In genomic region chr1:222892137-222892763, GRCh38 we compare ENCODE assay signal across 1 cellular context.
TF ChIP-seq lines count a peak whose summit lies in the region.

No MANE protein-coding gene starts in this region.

TF ChIP-seq in HepG2, 621 proteins besides CTCF, POLR2A, EP300 and RAD21 (continued from another document):
- TF ChIP-seq AHDC1 (CRISPR knock-in tag; IDR thresholded peaks at IDR 0.05; ENCODE audit: borderline replicate concordance) (no peak), HNF4A (CRISPR knock-in tag; IDR thresholded peaks at IDR 0.05) (peak; percentile 29; the same call in 1 of the 2 replicates), POGZ (CRISPR knock-in tag; IDR thresholded peaks at IDR 0.05) (0 out of 2 replicates have a peak, but pooled peaks have one; percentile 21), ZBTB10 (CRISPR knock-in tag; IDR thresholded peaks at IDR 0.05; ENCODE audit: borderline replicate concordance) (no peak), NR2F1 (CRISPR knock-in tag; IDR thresholded peaks at IDR 0.05) (peak in 1 of 2 experiments; percentile 64; a peak in 1 of 4 replicates), HES4 (CRISPR knock-in tag; IDR thresholded peaks at IDR 0.05; ENCODE audit: borderline replicate concordance) (no peak), ZMYM4 (CRISPR knock-in tag; IDR thresholded peaks at IDR 0.05) (peak; percentile 48; the same call in 1 of the 2 replicates), THRA (CRISPR knock-in tag; IDR thresholded peaks at IDR 0.05; ENCODE audit: borderline replicate concordance) (no peak), MLX (CRISPR knock-in tag; IDR thresholded peaks at IDR 0.05) (no peak), FOSL2 (CRISPR knock-in tag; IDR thresholded peaks at IDR 0.05) (peak; percentile 28; the same call in 1 of the 2 replicates), REL (CRISPR knock-in tag; conservative IDR thresholded peaks at IDR 0.05) (no peak), NR2C2 (CRISPR knock-in tag; IDR thresholded peaks at IDR 0.05; ENCODE audit: borderline replicate concordance) (peak; percentile 73), MAFG (CRISPR knock-in tag; IDR thresholded peaks at IDR 0.05) (no peak), NR2F6 (IDR thresholded peaks at IDR 0.05) (peak; percentile 49; the same call in 1 of the 2 replicates), NR2F6 (CRISPR knock-in tag; IDR thresholded peaks at IDR 0.05) (peak; percentile 75), PAXIP1 (CRISPR knock-in tag; conservative IDR thresholded peaks at IDR 0.05) (0 out of 2 replicates have a peak, but pooled peaks have one; percentile 45), GLMP (CRISPR knock-in tag; IDR thresholded peaks at IDR 0.05; ENCODE audit: borderline replicate concordance) (no peak), GABPA (IDR thresholded peaks at IDR 0.05; ENCODE audit: low read depth, low read length) (no peak), GABPA (CRISPR knock-in tag; IDR thresholded peaks at IDR 0.05; ENCODE audit: low read depth) (no peak), HNF1A (IDR thresholded peaks at IDR 0.05; ENCODE audit: low read depth) (0 out of 2 replicates have a peak, but pooled peaks have one; percentile 14), HNF1A (CRISPR knock-in tag; IDR thresholded peaks at IDR 0.05; ENCODE audit: borderline replicate concordance) (no peak), HNF4G (IDR thresholded peaks at IDR 0.05; ENCODE audit: borderline replicate concordance, low read depth, low read length) (no peak), HNF4G (CRISPR knock-in tag; IDR thresholded peaks at IDR 0.05; ENCODE audit: borderline replicate concordance, low read depth) (no peak), CREM (IDR thresholded peaks at IDR 0.05) (no peak), CREM (CRISPR knock-in tag; IDR thresholded peaks at IDR 0.05) (no peak), ETV5 (CRISPR knock-in tag; IDR thresholded peaks at IDR 0.05; ENCODE audit: borderline replicate concordance) (no peak), UBTF (CRISPR knock-in tag; IDR thresholded peaks at IDR 0.05) (no peak), KDM5A (IDR thresholded peaks at IDR 0.05; ENCODE audit: borderline replicate concordance, low read length) (no peak)
